26 cellular contexts compared by ENCODE assay signal in the genomic region with DNA sequence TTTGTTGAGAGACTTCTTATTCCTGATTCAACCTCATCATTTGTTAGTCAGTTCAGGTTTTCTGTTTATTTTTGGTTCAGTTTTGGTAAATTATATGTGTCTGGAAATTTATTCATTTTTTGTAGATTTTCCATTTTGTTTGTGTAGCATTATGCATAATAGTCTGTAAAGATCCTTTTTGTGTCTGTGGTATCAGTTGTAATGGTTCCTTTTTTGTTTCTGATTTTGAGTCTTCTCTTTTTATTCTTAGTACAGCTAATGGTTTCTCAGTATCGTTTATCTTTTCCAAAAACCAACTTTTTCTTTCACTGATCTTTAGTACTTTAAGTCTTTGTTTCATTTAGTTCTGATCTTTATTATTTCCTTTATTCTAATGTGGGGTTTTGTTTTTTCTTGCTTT.
DNase-seq lines count a peak whose midpoint lies in the region; ATAC-seq, FAIRE-seq and TF ChIP-seq lines count a peak whose summit lies in the region.
"Had no signal": no experiment of that assay in that cellular context is flagged by ENCODE, and none has a peak within 500 bp of the region (broad histone marks: within the 10 kb centered on the region; RNA-seq: fewer than 3 reads in every experiment).

No MANE protein-coding gene starts in this region.

- H3K79me1 ChIP-seq in trophoblast cell (ENCODE audit: low read length), result no peaks in the 10 kb centered on the region

- no peak overlapping the region for H3K14ac ChIP-seq in trophoblast cell (ENCODE audit: low read length)

- no peaks in the 10 kb centered on the region for H4K20me1 ChIP-seq in PC-9 (ENCODE audit: insufficient read depth)
- H4K20me1 ChIP-seq: BLaER1 had no signal

- no peaks in the 10 kb centered on the region for H3K36me3 ChIP-seq in PC-9 (ENCODE audit: low read depth)
- H3K36me3 ChIP-seq in kidney (ENCODE audit: control insufficient read depth in 1 of 2, insufficient read depth in 2 of 2, low read length in 2 of 2), result no peaks in the 10 kb centered on the region
- H3K36me3 ChIP-seq in trophoblast cell (ENCODE audit: control insufficient read depth in 1 of 2, insufficient read depth in 2 of 2, low read length in 2 of 2), result no peaks in the 10 kb centered on the region
- no peaks in the 10 kb centered on the region for H3K36me3 ChIP-seq in tibial nerve
- H3K36me3 ChIP-seq: BE2C, BLaER1 had no signal

- H2BK5ac ChIP-seq in trophoblast cell (ENCODE audit: low read depth, low read length, poor library complexity), result no peak overlapping the region

- H4K91ac ChIP-seq in trophoblast cell (ENCODE audit: low read depth, low read length), result no peak overlapping the region

- H3K4me2 ChIP-seq in PC-9, result no peak overlapping the region
- no peak overlapping the region for H3K4me2 ChIP-seq in trophoblast cell (ENCODE audit: low read length)
- H3K4me2 ChIP-seq: BLaER1 had no signal

- no peak for TF ChIP-seq EP300 in tibial nerve (IDR thresholded peaks at IDR 0.05)

- no peak overlapping the region for H4K12ac ChIP-seq in trophoblast cell (ENCODE audit: low read depth, low read length)

- no TSS peak for BruUV-seq in PC-9 (replicated peaks; lab: Mats Ljungman, UMichigan)

- H2BK120ac ChIP-seq in trophoblast cell (ENCODE audit: insufficient read depth, low read length, poor library complexity), result no peak overlapping the region

- H2BK12ac ChIP-seq in trophoblast cell (ENCODE audit: low read length), result no peak overlapping the region

- H3K4ac ChIP-seq in trophoblast cell (ENCODE audit: low read depth, low read length), result no peak overlapping the region

- intact Hi-C loops in PC-9 (cut with micrococcal nuclease; ENCODE audit: unreplicated experiment) (no loop called here), kidney (cut with DNase I) (no loop called here)

- POLR2A ChIA-PET in PC-9 (lab: Charles Lee; ENCODE audit: unreplicated experiment), result no interaction called here

- no peak for TF ChIP-seq POLR2A in tibial nerve (IDR thresholded peaks at IDR 0.05)

- no CpG with 5 or more reads among the region's 1 CpG for WGBS in trophoblast cell (ENCODE audit: extremely low coverage, insufficient coverage, insufficient read length)
- 69 to 85% methylated on average over 1 of the region's 1 CpG for WGBS in tibial nerve, 2 donors

- H3K4me1 ChIP-seq in PC-9 (replicated peaks; ENCODE audit: insufficient read depth) (no peaks in the 10 kb centered on the region), kidney (ENCODE audit: control insufficient read depth in 1 of 2, insufficient read depth in 1 of 2, low read depth in 1 of 2, low read length in 2 of 2) (no peaks in the 10 kb centered on the region), trophoblast cell (ENCODE audit: control insufficient read depth in 1 of 2, insufficient read depth in 2 of 2, low read length in 2 of 2) (no peaks in the 10 kb centered on the region), tibial nerve (no peaks in the 10 kb centered on the region)
- H3K4me1 ChIP-seq: BE2C, BLaER1 had no signal

- no peak overlapping the region for H3K23ac ChIP-seq in trophoblast cell (ENCODE audit: low read length)

- TF ChIP-seq CTCF in PC-9 (conservative IDR thresholded peaks at IDR 0.05), result no peak
- no peak for TF ChIP-seq CTCF in kidney (IDR thresholded peaks at IDR 0.05; ENCODE audit: borderline replicate concordance, extremely low read depth, insufficient read depth)
- TF ChIP-seq CTCF in tibial nerve (IDR thresholded peaks at IDR 0.05), result no peak

- no peaks in the 10 kb centered on the region for H3K9me2 ChIP-seq in PC-9 (ENCODE audit: insufficient read depth)

- H2AK5ac ChIP-seq in trophoblast cell (ENCODE audit: low read length), result no peak overlapping the region

- H3K27me3 ChIP-seq in PC-9 (ENCODE audit: insufficient read depth, low read depth), result no peaks in the 10 kb centered on the region
- no peaks in the 10 kb centered on the region for H3K27me3 ChIP-seq in trophoblast cell (ENCODE audit: insufficient read depth, low read length)
- no peaks in the 10 kb centered on the region for H3K27me3 ChIP-seq in tibial nerve
- H3K27me3 ChIP-seq: BE2C, BLaER1 had no signal

- H4K8ac ChIP-seq in trophoblast cell (ENCODE audit: low read depth, low read length), result no peak overlapping the region

- no peaks in the 10 kb centered on the region for H3K79me2 ChIP-seq in PC-9 (ENCODE audit: low read depth)
- H3K79me2 ChIP-seq in trophoblast cell (ENCODE audit: control insufficient read depth, insufficient read depth, low read length, poor library complexity), result no peaks in the 10 kb centered on the region

- H2AFZ ChIP-seq in PC-9 (0 out of 2 replicates have a peak overlapping the region, but pooled peaks have one; percentile 20), trophoblast cell (ENCODE audit: insufficient read depth, low read length, poor library complexity) (no peak overlapping the region)

- CTCF ChIA-PET in PC-9 (lab: Charles Lee), result no interaction called here

- H3K27ac ChIP-seq in PC-9 (no peak overlapping the region), kidney (ENCODE audit: low read depth in 2 of 2, low read length in 2 of 2) (no peak overlapping the region), trophoblast cell (ENCODE audit: low read depth, low read length) (no peak overlapping the region), tibial nerve (no peak overlapping the region)
- H3K27ac ChIP-seq: BLaER1 had no signal

- H3K4me3 ChIP-seq in PC-9 (no peak overlapping the region), kidney (ENCODE audit: low read length in 2 of 2) (no peak overlapping the region), trophoblast cell (ENCODE audit: low read depth, low read length) (no peak overlapping the region), tibial nerve (no peak overlapping the region)
- H3K4me3 ChIP-seq: BLaER1 had no signal

- FAIRE-seq in kidney (lab: Jason Lieb, UNC), result peak; percentile 33
- FAIRE-seq: A204.1, GM12891, GM18507, GM19239 had no signal

- ATAC-seq in GM18868 (IDR thresholded peaks at IDR 0.05; ENCODE audit: unreplicated experiment), result peak; percentile 52

- H3K9me3 ChIP-seq in PC-9 (ENCODE audit: insufficient read depth, low read depth), result no peaks in the 10 kb centered on the region
- peaks cover 0 to 4% of the 10 kb centered on the region in 2 donors for H3K9me3 ChIP-seq in kidney (ENCODE audit: control insufficient read depth in 1 of 2, low read length in 2 of 2)
- H3K9me3 ChIP-seq in trophoblast cell (ENCODE audit: insufficient read depth, low read depth, low read length), result peaks cover 8% of the 10 kb centered on the region
- H3K9me3 ChIP-seq in tibial nerve, result peaks cover 0 to 22% (median 0%) of the 10 kb centered on the region in 4 donors
- H3K9me3 ChIP-seq: BE2C had no signal

- H3F3A ChIP-seq in PC-9 (ENCODE audit: insufficient read depth, low read depth), result no peaks in the 10 kb centered on the region

- H3K9ac ChIP-seq in kidney (ENCODE audit: low read length in 2 of 2) (no peak overlapping the region), trophoblast cell (ENCODE audit: low read length) (no peak overlapping the region)
- H3K9ac ChIP-seq: BLaER1 had no signal

- DNase-seq in PC-9 (no peak), kidney (no peak), NCI-H1105 (lab: John Stamatoyannopoulos, UW) (no peak), trophoblast cell (no peak), tibial nerve (ENCODE audit: low spot score in 2 of 2) (no peak)
- DNase-seq: 8988T; ACHN; BE2C; C1 segment of cervical spinal cord; CD4-positive, alpha-beta memory T cell; CD4-positive, CD25-positive, alpha-beta regulatory T cell; CD8-positive, alpha-beta memory T cell; COR-L47; DMS 273 treated with DMSO at 0.1 percent for 48 hours; DMS153; DMS53; DMS79; DND-41; EL; GDM1 had no signal

- H3K18ac ChIP-seq in trophoblast cell (ENCODE audit: low read length), result no peak overlapping the region
